In the genomic region with DNA sequence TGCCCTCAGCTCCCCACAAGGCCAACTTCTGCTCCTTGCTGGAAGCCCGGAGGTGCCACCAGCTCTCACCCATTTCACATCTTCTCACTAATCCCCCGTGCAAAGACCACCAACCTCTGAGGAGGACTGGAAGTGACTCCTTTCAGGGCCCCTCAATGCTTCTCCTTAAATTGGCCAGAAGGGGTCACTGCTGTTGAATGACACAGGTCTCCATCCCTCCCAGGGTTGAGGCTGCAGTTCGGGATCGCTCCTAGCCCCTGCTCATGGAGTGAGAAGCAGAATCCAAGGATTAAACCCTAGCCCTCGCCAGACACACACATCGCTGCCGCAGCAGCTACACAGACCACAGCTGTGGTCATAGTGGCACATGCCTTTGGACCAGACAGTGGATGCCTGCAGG, we compare ENCODE assay signal across 13 cellular contexts.
DNase-seq lines count a peak whose midpoint lies in the region; TF ChIP-seq lines count a peak whose summit lies in the region.
"Had no signal": no experiment of that assay in that cellular context is flagged by ENCODE, and none has a peak within 500 bp of the region (broad histone marks: within the 10 kb centered on the region; RNA-seq: fewer than 3 reads in every experiment).

No MANE protein-coding gene starts in this region.

- H3K9me3 ChIP-seq in adipocyte (ENCODE audit: control insufficient read depth, low read length), result peaks cover 17% of the 10 kb centered on the region

- CTCF ChIA-PET in AG04449 (lab: Yijun Ruan, JAX), result interaction anchor here (1.2 to 1.7 kb wide), 3 partner anchors 10 to 819 kb away, joined by 3 to 6 read pairs (median 5); no protein-coding TSS in a partner anchor

- POLR2A ChIA-PET in AG04449 (lab: Yijun Ruan, JAX), result no interaction called here

- no peaks in the 10 kb centered on the region for H3K4me1 ChIP-seq in adipocyte (ENCODE audit: control insufficient read depth, insufficient read depth, low read length)
- H3K4me1 ChIP-seq: BLaER1, breast epithelium, spleen had no signal

- TF ChIP-seq CTCF in AG04449 (IDR thresholded peaks at IDR 0.05; ENCODE audit: insufficient read depth, low read length, missing control alignments), result peak; percentile 35

- no peak overlapping the region for H3K9ac ChIP-seq in adipocyte (ENCODE audit: low read length)
- H3K9ac ChIP-seq: BLaER1 had no signal

- H3K4me3 ChIP-seq in AG04449 (ENCODE audit: low read depth, low read length) (no peak overlapping the region), adipocyte (ENCODE audit: low read length) (no peak overlapping the region)
- H3K4me3 ChIP-seq: BLaER1, breast epithelium, spleen had no signal

- no peaks in the 10 kb centered on the region for H3K27me3 ChIP-seq in adipocyte (replicated peaks; ENCODE audit: control insufficient read depth, insufficient read depth, low read length)
- H3K27me3 ChIP-seq: BLaER1, breast epithelium, spleen had no signal

- H3K36me3 ChIP-seq in adipocyte (ENCODE audit: control insufficient read depth, insufficient read depth, low read length, severe bottlenecking), result no peaks in the 10 kb centered on the region
- H3K36me3 ChIP-seq: BLaER1, breast epithelium had no signal

- DNase-seq in AG04449 (ENCODE audit: low read depth, low spot score), result no peak
- peak; percentile 24 for DNase-seq in H4 (ENCODE audit: low spot score)
- DNase-seq in adipocyte (ENCODE audit: low read depth), result peak; percentile 30
- peak; percentile 26 for DNase-seq in hepatic stellate cell (ENCODE audit: low spot score)
- no peak for DNase-seq in activated CD4-positive, alpha-beta T cell treated with anti-CD3 and anti-CD28 coated beads, Interleukin-2, amount 50 U/mL, for 1 hour
- DNase-seq in stimulated activated CD4-positive, alpha-beta T cell treated with anti-CD3 and anti-CD28 coated beads, Interleukin-4, amount 100 ng/mL, for 4 hours, result no peak
- DNase-seq in effector CD8-positive, alpha-beta T cell (lab: John Stamatoyannopoulos, UW), result no peak
- no peak for DNase-seq in GM19238 (ENCODE audit: insufficient read length, low spot score)
- DNase-seq: activated CD8-positive, alpha-beta memory T cell treated with anti-CD3 and anti-CD28 coated beads, Interleukin-2, amount 50 U/mL, for 4 hours; NCI-H524 treated with DMSO at 0.1 percent for 48 hours; spleen had no signal

Comparison
In these comparisons a context has a peak if more than half of its experiments do, and no peak if none do; other contexts are left out.
1. DNase-seq: peak in H4 (single experiment), adipocyte (single experiment) and hepatic stellate cell (single experiment); none in AG04449 (single experiment), activated CD4-positive, alpha-beta T cell treated with anti-CD3 and anti-CD28 coated beads, Interleukin-2, amount 50 U/mL, for 1 hour (single experiment), stimulated activated CD4-positive, alpha-beta T cell treated with anti-CD3 and anti-CD28 coated beads, Interleukin-4, amount 100 ng/mL, for 4 hours (0 of 2), effector CD8-positive, alpha-beta T cell (single experiment) and GM19238 (single experiment).